20 cellular contexts compared by ENCODE assay signal in the genomic region with DNA sequence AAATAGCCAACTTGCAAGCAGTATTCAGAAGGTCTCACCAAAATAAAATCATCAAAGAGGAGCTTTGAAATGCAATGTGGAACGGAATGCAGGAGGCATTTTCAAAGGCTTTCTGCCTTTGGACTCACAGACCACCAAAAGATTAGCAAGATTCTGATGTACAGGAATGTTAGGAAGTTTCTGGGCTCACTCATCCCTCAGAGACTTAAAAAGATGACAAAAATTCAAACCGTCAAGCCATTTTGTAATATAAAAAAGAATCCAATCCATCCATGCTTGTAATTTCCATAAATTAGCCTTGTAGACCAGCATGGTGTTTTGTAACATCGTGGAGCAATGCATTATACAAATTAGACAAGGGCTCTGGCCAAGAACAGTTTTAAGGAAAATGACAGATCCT. TPM values are rescaled to one million over a fixed set of nuclear protein-coding genes. Genes with fewer than 3 reads are reported as not detected.
DNase-seq lines count a peak whose midpoint lies in the region; ATAC-seq, FAIRE-seq and TF ChIP-seq lines count a peak whose summit lies in the region.
"Had no signal": no experiment of that assay in that cellular context is flagged by ENCODE, and none has a peak within 500 bp of the region (broad histone marks: within the 10 kb centered on the region; RNA-seq: fewer than 3 reads in every experiment).

No MANE protein-coding gene starts in this region.

- POLR2A ChIA-PET in HepG2 (lab: Yijun Ruan, JAX) = no interaction called here

- H3K4me3 ChIP-seq in HepG2 (replicated peaks in 1 of 3; ENCODE audit: insufficient read depth in 1 of 3, low read depth in 2 of 3, low read length in 3 of 3) (no peak overlapping the region), right lobe of liver (no peak overlapping the region), neuronal stem cell (ENCODE audit: low read length in 2 of 2) (no peak overlapping the region), smooth muscle cell (no peak overlapping the region), dorsolateral prefrontal cortex (no peak overlapping the region)
- H3K4me3 ChIP-seq: A549 had no signal

- FAIRE-seq in HepG2 (lab: Jason Lieb, UNC) = no peak
- FAIRE-seq: A549, H54, HTR-8/SVneo had no signal

- no peak overlapping the region for H4K8ac ChIP-seq in neuronal stem cell (ENCODE audit: low read depth, low read length)

- 0 out of 5 replicates have a peak, but pooled peaks cover 0 to 5% of the 10 kb centered on the region in 2 experiments for H3K27me3 ChIP-seq in HepG2 (ENCODE audit: control insufficient read depth in 1 of 2, insufficient read depth in 2 of 2, low read length in 2 of 2)
- H3K27me3 ChIP-seq in right lobe of liver = no peaks in the 10 kb centered on the region
- H3K27me3 ChIP-seq in neuronal stem cell (ENCODE audit: control insufficient read depth in 3 of 3, insufficient read depth in 3 of 3, low read depth in 1 of 3, low read length in 3 of 3) = no peaks in the 10 kb centered on the region
- no peaks in the 10 kb centered on the region for H3K27me3 ChIP-seq in smooth muscle cell (ENCODE audit: low read depth)
- H3K27me3 ChIP-seq in dorsolateral prefrontal cortex = peaks cover 0 to 25% (median 0%) of the 10 kb centered on the region in 45 donors

- H3K4me2 ChIP-seq in HepG2 (ENCODE audit: low read depth, low read length) (no peak overlapping the region), neuronal stem cell (ENCODE audit: insufficient read depth, low read length, poor library complexity, severe bottlenecking) (no peak overlapping the region), smooth muscle cell (peak overlapping the region; percentile 68)
- H3K4me2 ChIP-seq: A549 had no signal

- H3K27ac ChIP-seq in HepG2 (ENCODE audit: extremely low read length, insufficient read depth, low read length) (no peak overlapping the region), right lobe of liver (no peak overlapping the region), neuronal stem cell (replicated peaks; ENCODE audit: low read length) (no peak overlapping the region), smooth muscle cell (ENCODE audit: low read depth) (no peak overlapping the region), dorsolateral prefrontal cortex (no peak overlapping the region)
- H3K27ac ChIP-seq: 22Rv1, A549, C4-2B had no signal

- no peaks in the 10 kb centered on the region for H3K79me1 ChIP-seq in neuronal stem cell (ENCODE audit: low read depth, low read length)

- no peak overlapping the region for H2BK5ac ChIP-seq in neuronal stem cell (ENCODE audit: low read length)

- TF ChIP-seq CTCF in HepG2 (CRISPR knock-in tag; IDR thresholded peaks at IDR 0.05) (no peak), right lobe of liver (IDR thresholded peaks at IDR 0.05) (no peak), smooth muscle cell (IDR thresholded peaks at IDR 0.05; ENCODE audit: borderline replicate concordance, insufficient read depth, poor library complexity, severe bottlenecking) (no peak), dorsolateral prefrontal cortex (IDR thresholded peaks at IDR 0.05 in 54 of 56, conservative IDR thresholded peaks at IDR 0.05 in 2 of 56; ENCODE audit: low read depth in 1 of 56, partially characterized antibody in 56 of 56) (no peak)

- no peak overlapping the region for H3K14ac ChIP-seq in neuronal stem cell (ENCODE audit: low read length)

- H3K18ac ChIP-seq in neuronal stem cell (ENCODE audit: low read length) = no peak overlapping the region

- peaks cover 8% of the 10 kb centered on the region for H3K4me1 ChIP-seq in HepG2 (ENCODE audit: insufficient read depth, low read length)
- no peaks in the 10 kb centered on the region for H3K4me1 ChIP-seq in right lobe of liver
- H3K4me1 ChIP-seq in neuronal stem cell (ENCODE audit: control insufficient read depth in 2 of 2, insufficient read depth in 1 of 2, low read depth in 1 of 2, low read length in 2 of 2) = peaks cover 0 to 6% of the 10 kb centered on the region in 2 donors
- H3K4me1 ChIP-seq in smooth muscle cell (ENCODE audit: low read depth) = peaks cover 6% of the 10 kb centered on the region

- WGBS in HepG2 (ENCODE audit: low lambda C conversion rate) = 15% methylated on average over 3 of the region's 3 CpGs
- 70% methylated on average over 3 of the region's 3 CpGs for WGBS in right lobe of liver (ENCODE audit: insufficient coverage, low coverage, low lambda C conversion rate, missing lambda C conversion rate)
- WGBS in neuronal stem cell (ENCODE audit: extremely low coverage in 2 of 2, insufficient read length in 2 of 2, insufficient replicate concordance in 1 of 2), 2 donors = no CpG with 5 or more reads among the region's 3 CpGs
- WGBS in smooth muscle cell (ENCODE audit: low lambda C conversion rate) = 24% methylated on average over 3 of the region's 3 CpGs

- CTCF ChIA-PET in HepG2 (lab: Yijun Ruan, JAX; ENCODE audit: low intra/inter-chr PET ratio, low total read pairs) = no interaction called here

- TF ChIP-seq EP300 in HepG2 (IDR thresholded peaks at IDR 0.05; ENCODE audit: low read depth in 2 of 2, low read length in 2 of 2) (no peak), HepG2 (CRISPR knock-in tag; IDR thresholded peaks at IDR 0.05; ENCODE audit: borderline replicate concordance) (no peak)

- H3K9me3 ChIP-seq in HepG2 (ENCODE audit: low read length) (no peaks in the 10 kb centered on the region), right lobe of liver (no peaks in the 10 kb centered on the region), neuronal stem cell (replicated peaks in 1 of 2; ENCODE audit: control insufficient read depth in 2 of 2, insufficient read depth in 1 of 2, low read depth in 1 of 2, low read length in 2 of 2) (peaks cover 0 to 8% of the 10 kb centered on the region in 2 donors), smooth muscle cell (replicated peaks; ENCODE audit: low read depth) (no peaks in the 10 kb centered on the region)

- ATAC-seq in HepG2 (no peak), right lobe of liver (no peak)
- ATAC-seq: A549 had no signal

- no peak overlapping the region for H2BK120ac ChIP-seq in neuronal stem cell (ENCODE audit: low read depth, low read length)

- H3K79me2 ChIP-seq in HepG2 (ENCODE audit: insufficient read depth, low read length) (no peaks in the 10 kb centered on the region), smooth muscle cell (ENCODE audit: low read depth) (no peaks in the 10 kb centered on the region)

- no peak overlapping the region for H3K4ac ChIP-seq in neuronal stem cell (ENCODE audit: low read length)

- BruUV-seq in HepG2 (replicated peaks; lab: Mats Ljungman, UMichigan) = no TSS peak

- no peak overlapping the region for H2BK15ac ChIP-seq in neuronal stem cell (ENCODE audit: low read length)

- H3K9ac ChIP-seq in HepG2 (ENCODE audit: insufficient read depth, low read depth, low read length) (no peak overlapping the region), neuronal stem cell (ENCODE audit: low read depth, low read length, poor library complexity) (no peak overlapping the region), smooth muscle cell (ENCODE audit: low read depth) (no peak overlapping the region)

- H4K20me1 ChIP-seq in HepG2 (ENCODE audit: insufficient read depth, low read length) = no peaks in the 10 kb centered on the region
- H4K20me1 ChIP-seq in smooth muscle cell (ENCODE audit: low read depth) = no peaks in the 10 kb centered on the region

- H4K91ac ChIP-seq in neuronal stem cell (ENCODE audit: low read depth, low read length, poor library complexity) = no peak overlapping the region

- no peak overlapping the region for H3K23ac ChIP-seq in neuronal stem cell (ENCODE audit: low read depth, low read length, poor library complexity)

- in situ Hi-C loops in HepG2 (cut with HindIII; ENCODE audit: extremely low pct_ligation_motif_present, low pct_unique_long_range_greater_than_20kb) = no loop called here

- H2AK5ac ChIP-seq in neuronal stem cell (ENCODE audit: low read depth, low read length) = no peak overlapping the region

- H2BK12ac ChIP-seq in neuronal stem cell (ENCODE audit: low read length) = no peak overlapping the region

- intact Hi-C loops in HepG2 (cut with micrococcal nuclease; ENCODE audit: unreplicated experiment) = no loop called here
- intact Hi-C loops in right lobe of liver (cut with DNase I) = no loop called here
- intact Hi-C loops in dorsolateral prefrontal cortex (cut with DNase I) = no loop called here

- no peak overlapping the region for H2AFZ ChIP-seq in HepG2 (ENCODE audit: low read length)
- peak overlapping the region; percentile 21 for H2AFZ ChIP-seq in neuronal stem cell (ENCODE audit: low read length)
- peak overlapping the region; percentile 8 for H2AFZ ChIP-seq in smooth muscle cell (ENCODE audit: low read depth)

- H3K36me3 ChIP-seq in HepG2 (replicated peaks in 1 of 2; ENCODE audit: control insufficient read depth in 1 of 2, insufficient read depth in 2 of 2, low read length in 2 of 2) = no peaks in the 10 kb centered on the region
- no peaks in the 10 kb centered on the region for H3K36me3 ChIP-seq in right lobe of liver
- H3K36me3 ChIP-seq in neuronal stem cell (replicated peaks in 1 of 2; ENCODE audit: control insufficient read depth in 2 of 2, insufficient read depth in 2 of 2, low read length in 2 of 2) = no peaks in the 10 kb centered on the region
- no peaks in the 10 kb centered on the region for H3K36me3 ChIP-seq in smooth muscle cell (ENCODE audit: low read depth)

- TF ChIP-seq RAD21 in HepG2 (CRISPR knock-in tag; IDR thresholded peaks at IDR 0.05) = no peak

- no peaks in the 10 kb centered on the region for H3F3A ChIP-seq in smooth muscle cell (ENCODE audit: low read depth)

- TF ChIP-seq POLR2A in HepG2 (IDR thresholded peaks at IDR 0.05; ENCODE audit: insufficient read depth in 1 of 2, low read depth in 2 of 2, low read length in 2 of 2) (no peak), right lobe of liver (IDR thresholded peaks at IDR 0.05) (no peak)

- DNase-seq in HepG2 (ENCODE audit: low spot score) (peak; percentile 29), right lobe of liver (no peak), astrocyte of the hippocampus (ENCODE audit: low read depth, low spot score) (peak; percentile 41), neuronal stem cell (ENCODE audit: low spot score) (no peak), smooth muscle cell (lab: John Stamatoyannopoulos, UW; ENCODE audit: unreplicated experiment) (no peak), iPS-NIHi11 (ENCODE audit: low spot score) (no peak), dorsolateral prefrontal cortex (no peak), amygdala (lab: John Stamatoyannopoulos, UW) (no peak)
- DNase-seq: AML-193; CD4-positive, alpha-beta T cell; DMS153; DMS79; GF-D8; HCEC 1CT had no signal

RNA-seq across cellular contexts. Expression of gene NRP1, which starts 57.1 kb away (rescaled TPM):
- total RNA-seq in HepG2 (2016; rRNA removed; fragmentation: Illumina TruSeq; extraction: Trizol) = 3.7 and 5.8 TPM in 2 replicates
- total RNA-seq in HepG2 (2016; cell fraction: cytosol; rRNA removed; fragmentation: Illumina TruSeq; extraction: Trizol; ENCODE audit: low read depth) = 0.40 and 0.62 TPM in 2 replicates
- total RNA-seq in HepG2 (2016; cell fraction: insoluble cytoplasmic fraction; rRNA removed; fragmentation: Illumina TruSeq; extraction: Trizol) = 2.3 and 7.2 TPM in 2 replicates
- total RNA-seq in HepG2 (2016; cell fraction: membrane; rRNA removed; fragmentation: Illumina TruSeq; extraction: Trizol) = 1.4 and 1.5 TPM in 2 replicates
- 8.7 and 10.3 TPM in 2 replicates for total RNA-seq in HepG2 (2016; cell fraction: nucleus; rRNA removed; fragmentation: Illumina TruSeq; extraction: Trizol)
- 5.3 and 5.8 TPM in 2 replicates for polyA plus RNA-seq in HepG2 (2011; rRNA removed)
- 3.6 and 4.6 TPM in 2 replicates for polyA plus RNA-seq in HepG2 (2011; cell fraction: cytosol; rRNA removed)
- polyA plus RNA-seq in HepG2 (2011; cell fraction: nucleus; rRNA removed) = 7.4 and 8.5 TPM in 2 replicates
- polyA plus RNA-seq in HepG2 (2012) = 7.2 and 14.9 TPM in 2 replicates
- polyA plus RNA-seq in HepG2 (2016; cell fraction: cytosol; fragmentation: Illumina TruSeq; extraction: Trizol; ENCODE audit: low read depth) = 0.29 and 0.38 TPM in 2 replicates
- 2.2 and 2.4 TPM in 2 replicates for polyA plus RNA-seq in HepG2 (2016; cell fraction: insoluble cytoplasmic fraction; fragmentation: Illumina TruSeq; extraction: Trizol; ENCODE audit: low read depth)
- polyA plus RNA-seq in HepG2 (2016; cell fraction: membrane; fragmentation: Illumina TruSeq; extraction: Trizol; ENCODE audit: low read depth) = 0.31 and 0.57 TPM in 2 replicates
- 6.3 and 7.6 TPM in 2 replicates for polyA plus RNA-seq in HepG2 (2016; cell fraction: nucleus; fragmentation: Illumina TruSeq; extraction: Trizol; ENCODE audit: insufficient read depth, low read depth)
- 10.2 and 16.5 TPM in 2 replicates for polyA minus RNA-seq in HepG2 (2011; rRNA and poly(A)+ RNA removed; ENCODE audit: low replicate concordance)
- 12.9 and 14.9 TPM in 2 replicates for polyA minus RNA-seq in HepG2 (2011; cell fraction: cytosol; rRNA and poly(A)+ RNA removed)
- 20.0 and 24.4 TPM in 2 replicates for polyA minus RNA-seq in HepG2 (2011; cell fraction: nucleus; rRNA and poly(A)+ RNA removed)
- total RNA-seq in right lobe of liver = 10 to 100 TPM; 14.7 to 61.7 (median 29.5) TPM
- 2.9 TPM for polyA plus RNA-seq in neuronal stem cell (2013, experiment 1 of 2)
- 2.6 TPM for polyA plus RNA-seq in neuronal stem cell (2013, experiment 2 of 2)
- total RNA-seq in smooth muscle cell = 74.8 and 83.7 TPM in 2 replicates
- 61.9 and 80.4 TPM in 2 replicates for polyA plus RNA-seq in smooth muscle cell
- 10 to 100 TPM; 11.8 to 62.1 (median 28.9) TPM for total RNA-seq in dorsolateral prefrontal cortex
- polyA plus RNA-seq: IgD-negative memory B cell had no signal

Comparison
In these comparisons a context has a peak if more than half of its experiments do, and no peak if none do; other contexts are left out.
1. DNase-seq: peak in HepG2 (single experiment) and astrocyte of the hippocampus (single experiment); none in right lobe of liver (0 of 3), neuronal stem cell (single experiment), smooth muscle cell (single experiment), iPS-NIHi11 (single experiment), dorsolateral prefrontal cortex (0 of 10) and amygdala (0 of 56).